In the genomic region with DNA sequence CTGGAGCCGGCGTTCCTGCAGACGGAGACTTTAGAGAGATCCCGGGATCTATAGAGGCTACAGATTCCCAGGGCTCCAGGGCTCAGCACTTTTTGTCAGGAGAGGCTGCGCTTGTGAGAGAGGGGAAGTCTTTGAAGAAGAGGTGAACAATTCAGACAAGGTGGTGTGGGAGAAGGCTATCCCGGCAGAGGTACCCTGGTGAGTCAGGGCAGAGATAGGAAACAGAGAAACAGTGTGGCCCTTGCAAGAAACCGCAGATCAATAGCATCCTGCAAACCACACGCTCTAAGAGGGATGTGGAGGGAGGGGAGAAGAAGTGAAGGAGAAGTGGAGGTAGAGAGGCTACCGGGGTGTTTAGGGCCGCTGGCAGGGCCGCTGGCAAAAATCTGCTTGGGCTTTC, we compare ENCODE assay signal across 18 cellular contexts.
DNase-seq lines count a peak whose midpoint lies in the region; ATAC-seq and TF ChIP-seq lines count a peak whose summit lies in the region.
"Had no signal": no experiment of that assay in that cellular context is flagged by ENCODE, and none has a peak within 500 bp of the region (broad histone marks: within the 10 kb centered on the region; RNA-seq: fewer than 3 reads in every experiment).

No MANE protein-coding gene starts in this region.

- peak overlapping the region in 1 of 11 experiments; percentile 36; a peak in 2 of 22 replicates for H3K27ac ChIP-seq in BLaER1 treated with 17β-estradiol and CSF1 and Interleukin-3, amounts not matched to agents 10 nM and 100 nM
- H3K27ac ChIP-seq in IMR-90 (ENCODE audit: insufficient read depth, low read length) (no peak overlapping the region), mesendoderm (ENCODE audit: low read depth, low read length) (no peak overlapping the region)
- H3K27ac ChIP-seq: GM23248, KMS-11 had no signal

- H4K5ac ChIP-seq in IMR-90 (ENCODE audit: low read depth, low read length), result no peak overlapping the region
- no peak overlapping the region for H4K5ac ChIP-seq in mesendoderm (ENCODE audit: low read length)

- no peak overlapping the region for H2BK120ac ChIP-seq in IMR-90 (ENCODE audit: low read depth, low read length)
- no peak overlapping the region for H2BK120ac ChIP-seq in mesendoderm (ENCODE audit: low read depth, low read length)

- dilution Hi-C loops in IMR-90 (cut with HindIII; ENCODE audit: low sequenced_read_pairs, unreplicated experiment), result no loop called here

- H4K20me1 ChIP-seq in BLaER1 treated with 17β-estradiol and CSF1 and Interleukin-3, amounts not matched to agents 10 nM and 100 nM, result no peaks in the 10 kb centered on the region
- H4K20me1 ChIP-seq in IMR-90 (ENCODE audit: insufficient read depth, low read length), result no peaks in the 10 kb centered on the region

- BruUV-seq in IMR-90 (replicated peaks; lab: Mats Ljungman, UMichigan), result no TSS peak

- peak overlapping the region; percentile 33 for H2AFZ ChIP-seq in IMR-90 (replicated peaks; ENCODE audit: low read length, poor library complexity)
- H2AFZ ChIP-seq: GM23248 had no signal

- H3K79me2 ChIP-seq in mesendoderm (ENCODE audit: control insufficient read depth, insufficient read depth, low read length), result no peaks in the 10 kb centered on the region

- H3K9me3 ChIP-seq in BLaER1 treated with 17β-estradiol and CSF1 and Interleukin-3, amounts not matched to agents 10 nM and 100 nM (replicated peaks in 1 of 11), result peaks cover 5 to 16% (median 6%) of the 10 kb centered on the region in 11 experiments
- peaks cover 3% of the 10 kb centered on the region for H3K9me3 ChIP-seq in IMR-90 (ENCODE audit: control insufficient read depth, insufficient read depth, low read length)

- no peak overlapping the region for H4K91ac ChIP-seq in IMR-90 (ENCODE audit: insufficient read depth, low read depth, low read length)

- TF ChIP-seq CTCF in IMR-90 (conservative IDR thresholded peaks at IDR 0.05; ENCODE audit: low read depth, low read length), result no peak

- no peak overlapping the region for H3K4me3 ChIP-seq in BLaER1 treated with 17β-estradiol and CSF1 and Interleukin-3, amounts not matched to agents 10 nM and 100 nM
- no peak overlapping the region for H3K4me3 ChIP-seq in IMR-90 (ENCODE audit: insufficient read depth, low read depth, low read length)
- no peak overlapping the region for H3K4me3 ChIP-seq in mesendoderm (ENCODE audit: low read length)
- H3K4me3 ChIP-seq: GM12878, GM23248 had no signal

- no peak overlapping the region for H3K27ac Mint-ChIP-seq in activated CD4-positive, alpha-beta T cell treated with anti-CD3 and anti-CD28 coated beads, Interleukin-2, amount 10 ng/mL, durations not matched to agents 7 days and 5 days
- H3K27ac Mint-ChIP-seq in activated CD4-positive, alpha-beta T cell treated with anti-CD3 and anti-CD28 coated beads, Interleukin-2, amount 10 ng/mL, durations not matched to agents 24 days and 14 days, result no peak overlapping the region
- H3K27ac Mint-ChIP-seq: CD8-positive, alpha-beta T cell; IgD-negative memory B cell had no signal

- POLR2A ChIA-PET in IMR-90 (lab: Charles Lee; ENCODE audit: unreplicated experiment), result no interaction called here
- POLR2A ChIA-PET in activated CD4-positive, alpha-beta T cell treated with anti-CD3 and anti-CD28 coated beads, Interleukin-2, amount 10 ng/mL, durations not matched to agents 7 days and 5 days (lab: Charles Lee), result no interaction called here

- H3K4me3 Mint-ChIP-seq in activated CD4-positive, alpha-beta T cell treated with anti-CD3 and anti-CD28 coated beads, Interleukin-2, amount 10 ng/mL, durations not matched to agents 7 days and 5 days, result no peak overlapping the region
- no peak overlapping the region for H3K4me3 Mint-ChIP-seq in activated CD4-positive, alpha-beta T cell treated with anti-CD3 and anti-CD28 coated beads, Interleukin-2, amount 10 ng/mL, durations not matched to agents 24 days and 14 days
- H3K4me3 Mint-ChIP-seq: CD8-positive, alpha-beta T cell; IgD-negative memory B cell had no signal

- no peaks in the 10 kb centered on the region for H3K27me3 Mint-ChIP-seq in activated CD4-positive, alpha-beta T cell treated with anti-CD3 and anti-CD28 coated beads, Interleukin-2, amount 10 ng/mL, durations not matched to agents 7 days and 5 days
- no peaks in the 10 kb centered on the region for H3K27me3 Mint-ChIP-seq in activated CD4-positive, alpha-beta T cell treated with anti-CD3 and anti-CD28 coated beads, Interleukin-2, amount 10 ng/mL, durations not matched to agents 24 days and 14 days

- no peak overlapping the region for H4K8ac ChIP-seq in IMR-90 (ENCODE audit: low read depth in 2 of 2, low read length in 2 of 2)
- H4K8ac ChIP-seq in mesendoderm (ENCODE audit: low read depth, low read length), result no peak overlapping the region

- no peak overlapping the region for H3K4ac ChIP-seq in IMR-90 (ENCODE audit: low read depth, low read length)
- no peak overlapping the region for H3K4ac ChIP-seq in mesendoderm (ENCODE audit: low read depth, low read length)

- no peak overlapping the region for H3K9ac ChIP-seq in BLaER1 treated with 17β-estradiol and CSF1 and Interleukin-3, amounts not matched to agents 10 nM and 100 nM
- H3K9ac ChIP-seq in IMR-90 (ENCODE audit: low read depth, low read length) (no peak overlapping the region), mesendoderm (ENCODE audit: low read length) (no peak overlapping the region)
- H3K9ac ChIP-seq: GM23248, KMS-11 had no signal

- 94% methylated on average over 5 of the region's 11 CpGs; no CpG with 5 or more reads in 1 of the 2 experiments for WGBS in IMR-90 (ENCODE audit: extremely low coverage in 2 of 2, insufficient read length in 1 of 2), 2 experiments
- WGBS in mesendoderm (ENCODE audit: extremely low coverage, insufficient coverage, low lambda C conversion rate), result no CpG with 5 or more reads among the region's 11 CpGs

- intact Hi-C loops in IMR-90 (cut with micrococcal nuclease), result no loop called here
- intact Hi-C loops in activated CD4-positive, alpha-beta T cell treated with anti-CD3 and anti-CD28 coated beads, Interleukin-2, amount 10 ng/mL, durations not matched to agents 24 days and 14 days (cut with micrococcal nuclease), result no loop called here

- TF ChIP-seq POLR2A in IMR-90 (IDR thresholded peaks at IDR 0.05; ENCODE audit: low read depth, low read length), result no peak

- in situ Hi-C loops in IMR-90 (cut with MboI; ENCODE audit: low sequenced_read_pairs), result no loop called here

- H2AK5ac ChIP-seq in IMR-90 (ENCODE audit: low read depth, low read length) (no peak overlapping the region), mesendoderm (ENCODE audit: low read length) (no peak overlapping the region)

- ATAC-seq in IMR-90 (ENCODE audit: low read depth), result no peak
- no peak for ATAC-seq in HG02610 (IDR thresholded peaks at IDR 0.05; ENCODE audit: unreplicated experiment)
- ATAC-seq: CD8-positive, alpha-beta T cell; GM12878 had no signal

- peaks cover 2% of the 10 kb centered on the region for H3K9me1 ChIP-seq in IMR-90 (ENCODE audit: insufficient read depth, low read length)

- peaks cover 3% of the 10 kb centered on the region for H3K9me3 Mint-ChIP-seq in activated CD4-positive, alpha-beta T cell treated with anti-CD3 and anti-CD28 coated beads, Interleukin-2, amount 10 ng/mL, durations not matched to agents 7 days and 5 days
- H3K9me3 Mint-ChIP-seq in activated CD4-positive, alpha-beta T cell treated with anti-CD3 and anti-CD28 coated beads, Interleukin-2, amount 10 ng/mL, durations not matched to agents 24 days and 14 days, result no peaks in the 10 kb centered on the region

- H3K4me2 ChIP-seq in BLaER1 treated with 17β-estradiol and CSF1 and Interleukin-3, amounts not matched to agents 10 nM and 100 nM, result peak overlapping the region; percentile 33 to 82 (median 54); a peak in 21 of 22 replicates
- no peak overlapping the region for H3K4me2 ChIP-seq in IMR-90 (ENCODE audit: low read depth, low read length)
- no peak overlapping the region for H3K4me2 ChIP-seq in mesendoderm (ENCODE audit: low read length)
- H3K4me2 ChIP-seq: KMS-11 had no signal

- peaks cover 51 to 100% (median 82%) of the 10 kb centered on the region in 10 experiments for H3K4me1 ChIP-seq in BLaER1 treated with 17β-estradiol and CSF1 and Interleukin-3, amounts not matched to agents 10 nM and 100 nM
- H3K4me1 ChIP-seq in IMR-90 (ENCODE audit: control insufficient read depth, insufficient read depth, low read length), result peaks cover 3% of the 10 kb centered on the region; the same call in 1 of the 2 replicates
- H3K4me1 ChIP-seq in mesendoderm (ENCODE audit: control insufficient read depth, low read depth, low read length), result peaks cover 3% of the 10 kb centered on the region

- no peaks in the 10 kb centered on the region for H3K79me1 ChIP-seq in IMR-90 (ENCODE audit: low read depth in 1 of 2, low read length in 2 of 2)
- no peaks in the 10 kb centered on the region for H3K79me1 ChIP-seq in mesendoderm (ENCODE audit: low read length)

- no peaks in the 10 kb centered on the region for H3K4me1 Mint-ChIP-seq in activated CD4-positive, alpha-beta T cell treated with anti-CD3 and anti-CD28 coated beads, Interleukin-2, amount 10 ng/mL, durations not matched to agents 7 days and 5 days
- no peaks in the 10 kb centered on the region for H3K4me1 Mint-ChIP-seq in activated CD4-positive, alpha-beta T cell treated with anti-CD3 and anti-CD28 coated beads, Interleukin-2, amount 10 ng/mL, durations not matched to agents 24 days and 14 days

- no peak overlapping the region for H3K14ac ChIP-seq in IMR-90 (replicated peaks; ENCODE audit: low read depth, low read length)

- H2BK5ac ChIP-seq in IMR-90 (ENCODE audit: low read depth, low read length, poor library complexity, severe bottlenecking) (no peak overlapping the region), mesendoderm (ENCODE audit: low read length) (peak overlapping the region; percentile 52)

- H3K56ac ChIP-seq in IMR-90 (ENCODE audit: extremely low read depth, insufficient read depth, low read length) (no peak overlapping the region), mesendoderm (ENCODE audit: low read length) (peak overlapping the region; percentile 51)

- no peak for DNase-seq in IMR-90
- DNase-seq in NOMO-1 (lab: John Stamatoyannopoulos, UW; ENCODE audit: unreplicated experiment in 2 of 2), result peak; percentile 49 to 67
- no peak for DNase-seq in mesendoderm
- DNase-seq in activated CD4-positive, alpha-beta T cell treated with anti-CD3 and anti-CD28 coated beads, Interleukin-2, amount 10 ng/mL, durations not matched to agents 7 days and 5 days, result no peak
- no peak for DNase-seq in AG08396 (ENCODE audit: low spot score)
- no peak for DNase-seq in activated CD4-positive, alpha-beta T cell treated with anti-CD3 and anti-CD28 coated beads, Interleukin-2, amount 10 ng/mL, durations not matched to agents 24 days and 14 days
- DNase-seq: CD8-positive, alpha-beta T cell; DMS 273 treated with DMSO at 0.1 percent for 48 hours; DMS53; DND-41; EL; GM23248; HCEC 1CT had no signal

- CTCF ChIA-PET in IMR-90 (lab: Yijun Ruan, JAX), result no interaction called here
- CTCF ChIA-PET in activated CD4-positive, alpha-beta T cell treated with anti-CD3 and anti-CD28 coated beads, Interleukin-2, amount 10 ng/mL, durations not matched to agents 7 days and 5 days (lab: Charles Lee), result no interaction called here

- H3K23ac ChIP-seq in IMR-90 (ENCODE audit: low read depth, low read length), result no peak overlapping the region
- no peak overlapping the region for H3K23ac ChIP-seq in mesendoderm (ENCODE audit: low read length)

- no peaks in the 10 kb centered on the region for H3K27me3 ChIP-seq in BLaER1 treated with 17β-estradiol and CSF1 and Interleukin-3, amounts not matched to agents 10 nM and 100 nM
- H3K27me3 ChIP-seq in IMR-90 (ENCODE audit: control insufficient read depth, insufficient read depth, low read length), result no peaks in the 10 kb centered on the region; the same call in 1 of the 2 replicates
- H3K27me3 ChIP-seq in mesendoderm (ENCODE audit: insufficient read depth, low read length, poor library complexity), result no peaks in the 10 kb centered on the region

- H3K36me3 ChIP-seq in BLaER1 treated with 17β-estradiol and CSF1 and Interleukin-3, amounts not matched to agents 10 nM and 100 nM, result peaks cover 0 to 1% (median 0%) of the 10 kb centered on the region in 11 experiments; a peak in 3 of 22 replicates
- H3K36me3 ChIP-seq in IMR-90 (ENCODE audit: control insufficient read depth, insufficient read depth, low read length), result no peaks in the 10 kb centered on the region
- H3K36me3 ChIP-seq in mesendoderm (ENCODE audit: control insufficient read depth, insufficient read depth, low read length), result no peaks in the 10 kb centered on the region

- no peak overlapping the region for H2BK20ac ChIP-seq in IMR-90 (ENCODE audit: low read depth, low read length)

- H2BK15ac ChIP-seq in IMR-90 (ENCODE audit: low read depth, low read length) (no peak overlapping the region), mesendoderm (replicated peaks; ENCODE audit: low read depth) (no peak overlapping the region)

- no peaks in the 10 kb centered on the region for H3K36me3 Mint-ChIP-seq in activated CD4-positive, alpha-beta T cell treated with anti-CD3 and anti-CD28 coated beads, Interleukin-2, amount 10 ng/mL, durations not matched to agents 7 days and 5 days (ENCODE audit: low read depth)
- H3K36me3 Mint-ChIP-seq in activated CD4-positive, alpha-beta T cell treated with anti-CD3 and anti-CD28 coated beads, Interleukin-2, amount 10 ng/mL, durations not matched to agents 24 days and 14 days (ENCODE audit: low read depth), result no peaks in the 10 kb centered on the region
- H3K36me3 Mint-ChIP-seq: CD8-positive, alpha-beta T cell; IgD-negative memory B cell had no signal

- H3K18ac ChIP-seq in IMR-90 (ENCODE audit: low read depth, low read length), result no peak overlapping the region
- peak overlapping the region; percentile 52 for H3K18ac ChIP-seq in mesendoderm (ENCODE audit: low read length)

- H2AK9ac ChIP-seq in IMR-90 (replicated peaks; ENCODE audit: low read depth, low read length, poor library complexity), result no peak overlapping the region

- no peak for TF ChIP-seq RAD21 in IMR-90 (IDR thresholded peaks at IDR 0.05; ENCODE audit: low read length)

Comparison
In these comparisons a context has a peak if more than half of its experiments do, and no peak if none do; other contexts are left out.
1. H3K4me2 ChIP-seq: peak in BLaER1 treated with 17β-estradiol and CSF1 and Interleukin-3, amounts not matched to agents 10 nM and 100 nM (11 of 11); none in IMR-90 (single experiment) and mesendoderm (single experiment).
2. DNase-seq: peak in NOMO-1 (2 of 2); none in IMR-90 (single experiment), mesendoderm (single experiment), activated CD4-positive, alpha-beta T cell treated with anti-CD3 and anti-CD28 coated beads, Interleukin-2, amount 10 ng/mL, durations not matched to agents 7 days and 5 days (single experiment), AG08396 (single experiment) and activated CD4-positive, alpha-beta T cell treated with anti-CD3 and anti-CD28 coated beads, Interleukin-2, amount 10 ng/mL, durations not matched to agents 24 days and 14 days (single experiment).